ENCODE assay signal across 13 cellular contexts in genomic region chr6:152401978-152402377, GRCh38.
A peak's percentile ranks its signal among the peaks of the same experiment; 100 is the strongest.
DNase-seq lines count a peak whose midpoint lies in the region; ATAC-seq, FAIRE-seq and TF ChIP-seq lines count a peak whose summit lies in the region.
"Had no signal": no experiment of that assay in that cellular context is flagged by ENCODE, and none has a peak within 500 bp of the region (broad histone marks: within the 10 kb centered on the region; RNA-seq: fewer than 3 reads in every experiment).

No MANE protein-coding gene starts in this region.

- H3K27ac ChIP-seq in A549 (peak overlapping the region; percentile 84 to 93), adrenal gland (no peak overlapping the region), body of pancreas (no peak overlapping the region)
- H3K27ac ChIP-seq: KMS-11 had no signal

- intact Hi-C loops in adrenal gland (cut with DNase I) (no loop called here), body of pancreas (cut with DNase I) (no loop called here)

- no peak for TF ChIP-seq RAD21 in A549 (conservative IDR thresholded peaks at IDR 0.05 in 1 of 2, IDR thresholded peaks at IDR 0.05 in 1 of 2)

- CTCF ChIA-PET in A549 (lab: Yijun Ruan, JAX): no interaction called here

- no peak for FAIRE-seq in A549 (lab: Jason Lieb, UNC)
- FAIRE-seq: islet of Langerhans had no signal

- TF ChIP-seq EP300 in A549 (IDR thresholded peaks at IDR 0.05): no peak

- DNase-seq in A549 (ENCODE audit: low read depth in 1 of 2, low spot score in 1 of 2) (peak; percentile 74 to 83), HS-27A (ENCODE audit: low read depth) (peak; percentile 71), adrenal gland (peak in 5 of 7 donors; percentile 29 to 50 (median 46)), iPS-NIHi11 (ENCODE audit: low spot score) (peak; percentile 24), NCI-H146 treated with DMSO at 0.1 percent for 48 hours (lab: John Stamatoyannopoulos, UW; ENCODE audit: unreplicated experiment) (no peak), body of pancreas (no peak)
- no peak for DNase-seq in stimulated activated naive CD4-positive, alpha-beta T cell (lab: John Stamatoyannopoulos, UW)
- DNase-seq: activated naive CD8-positive, alpha-beta T cell treated with anti-CD3 and anti-CD28 coated beads, Interleukin-2, amount 10 ng/mL, durations not matched to agents 7 days and 5 days; effector memory CD8-positive, alpha-beta T cell; NCI-H526 had no signal

- H3K4me2 ChIP-seq in A549: peak overlapping the region; percentile 83
- H3K4me2 ChIP-seq: KMS-11 had no signal

- POLR2A ChIA-PET in A549 (lab: Yijun Ruan, JAX): no interaction called here

- ATAC-seq in A549 (peak; percentile 99), HG02884 (IDR thresholded peaks at IDR 0.05; ENCODE audit: unreplicated experiment) (no peak), body of pancreas (no peak)
- ATAC-seq: effector memory CD8-positive, alpha-beta T cell had no signal

- 4% methylated on average over 3 of the region's 3 CpGs for WGBS in A549 (ENCODE audit: missing lambda C conversion rate)
- 59 to 72% (median 70%) methylated on average over 3 of the region's 3 CpGs for WGBS in adrenal gland, 4 donors
- WGBS in body of pancreas, 2 donors: 77% methylated on average over 3 of the region's 3 CpGs

- TF ChIP-seq POLR2A in A549 (IDR thresholded peaks at IDR 0.05; ENCODE audit: low read length) (no peak), adrenal gland (IDR thresholded peaks at IDR 0.05) (no peak), body of pancreas (IDR thresholded peaks at IDR 0.05) (no peak)

- H3K27me3 ChIP-seq in adrenal gland (no peaks in the 10 kb centered on the region), body of pancreas (no peaks in the 10 kb centered on the region)

- peaks cover 47% of the 10 kb centered on the region for H3K4me1 ChIP-seq in A549
- no peaks in the 10 kb centered on the region for H3K4me1 ChIP-seq in adrenal gland (replicated peaks in 1 of 2)
- H3K4me1 ChIP-seq in body of pancreas: peaks cover 17% of the 10 kb centered on the region

- H3K9me3 ChIP-seq in A549 (no peaks in the 10 kb centered on the region), adrenal gland (replicated peaks in 1 of 3) (no peaks in the 10 kb centered on the region), body of pancreas (no peaks in the 10 kb centered on the region)

- H3K4me3 ChIP-seq in A549: peak overlapping the region; percentile 12; the same call in 1 of the 3 replicates
- H3K4me3 ChIP-seq in adrenal gland: no peak overlapping the region
- H3K4me3 ChIP-seq in body of pancreas: no peak overlapping the region

- TF ChIP-seq CTCF in A549 (IDR thresholded peaks at IDR 0.05) (no peak), adrenal gland (IDR thresholded peaks at IDR 0.05) (no peak), body of pancreas (IDR thresholded peaks at IDR 0.05) (no peak)

- H3K36me3 ChIP-seq in adrenal gland (replicated peaks in 1 of 2) (no peaks in the 10 kb centered on the region), body of pancreas (replicated peaks in 1 of 2; ENCODE audit: insufficient read depth in 1 of 2, low read depth in 2 of 2) (no peaks in the 10 kb centered on the region)

TF ChIP-seq in A549, 52 proteins besides CTCF, POLR2A, EP300 and RAD21:
- TF ChIP-seq ELK1 (IDR thresholded peaks at IDR 0.05; ENCODE audit: low read depth, low read length): no peak
- no peak for TF ChIP-seq RNF2 (IDR thresholded peaks at IDR 0.05; ENCODE audit: borderline replicate concordance, low read depth)
- TF ChIP-seq, protein P1, sequence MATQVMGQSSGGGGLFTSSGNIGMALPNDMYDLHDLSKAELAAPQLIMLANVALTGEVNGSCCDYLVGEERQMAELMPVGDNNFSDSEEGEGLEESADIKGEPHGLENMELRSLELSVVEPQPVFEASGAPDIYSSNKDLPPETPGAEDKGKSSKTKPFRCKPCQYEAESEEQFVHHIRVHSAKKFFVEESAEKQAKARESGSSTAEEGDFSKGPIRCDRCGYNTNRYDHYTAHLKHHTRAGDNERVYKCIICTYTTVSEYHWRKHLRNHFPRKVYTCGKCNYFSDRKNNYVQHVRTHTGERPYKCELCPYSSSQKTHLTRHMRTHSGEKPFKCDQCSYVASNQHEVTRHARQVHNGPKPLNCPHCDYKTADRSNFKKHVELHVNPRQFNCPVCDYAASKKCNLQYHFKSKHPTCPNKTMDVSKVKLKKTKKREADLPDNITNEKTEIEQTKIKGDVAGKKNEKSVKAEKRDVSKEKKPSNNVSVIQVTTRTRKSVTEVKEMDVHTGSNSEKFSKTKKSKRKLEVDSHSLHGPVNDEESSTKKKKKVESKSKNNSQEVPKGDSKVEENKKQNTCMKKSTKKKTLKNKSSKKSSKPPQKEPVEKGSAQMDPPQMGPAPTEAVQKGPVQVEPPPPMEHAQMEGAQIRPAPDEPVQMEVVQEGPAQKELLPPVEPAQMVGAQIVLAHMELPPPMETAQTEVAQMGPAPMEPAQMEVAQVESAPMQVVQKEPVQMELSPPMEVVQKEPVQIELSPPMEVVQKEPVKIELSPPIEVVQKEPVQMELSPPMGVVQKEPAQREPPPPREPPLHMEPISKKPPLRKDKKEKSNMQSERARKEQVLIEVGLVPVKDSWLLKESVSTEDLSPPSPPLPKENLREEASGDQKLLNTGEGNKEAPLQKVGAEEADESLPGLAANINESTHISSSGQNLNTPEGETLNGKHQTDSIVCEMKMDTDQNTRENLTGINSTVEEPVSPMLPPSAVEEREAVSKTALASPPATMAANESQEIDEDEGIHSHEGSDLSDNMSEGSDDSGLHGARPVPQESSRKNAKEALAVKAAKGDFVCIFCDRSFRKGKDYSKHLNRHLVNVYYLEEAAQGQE (IDR thresholded peaks at IDR 0.05): 0 out of 2 replicates have a peak, but pooled peaks have one; percentile 30
- TF ChIP-seq HMGXB4 (CRISPR knock-in tag; IDR thresholded peaks at IDR 0.05; ENCODE audit: borderline replicate concordance): no peak
- TF ChIP-seq RARB (CRISPR knock-in tag; IDR thresholded peaks at IDR 0.05): no peak
- no peak for TF ChIP-seq NR3C1 (IDR thresholded peaks at IDR 0.05)
- TF ChIP-seq, protein P2, sequence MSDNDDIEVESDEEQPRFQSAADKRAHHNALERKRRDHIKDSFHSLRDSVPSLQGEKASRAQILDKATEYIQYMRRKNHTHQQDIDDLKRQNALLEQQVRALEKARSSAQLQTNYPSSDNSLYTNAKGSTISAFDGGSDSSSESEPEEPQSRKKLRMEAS (IDR thresholded peaks at IDR 0.05): peak; percentile 69
- no peak for TF ChIP-seq MAZ (IDR thresholded peaks at IDR 0.05; ENCODE audit: borderline replicate concordance, low read depth, low read length)
- no peak for TF ChIP-seq TFCP2L1 (CRISPR knock-in tag; IDR thresholded peaks at IDR 0.05)
- no peak for TF ChIP-seq CHD2 (IDR thresholded peaks at IDR 0.05; ENCODE audit: low read length, partially characterized antibody)
- TF ChIP-seq FOSL2 (IDR thresholded peaks at IDR 0.05): peak; percentile 54; the same call in 1 of the 2 replicates
- peak; percentile 84 for TF ChIP-seq FOSL2 (CRISPR knock-in tag; IDR thresholded peaks at IDR 0.05)
- no peak for TF ChIP-seq ATOH8 (CRISPR knock-in tag; IDR thresholded peaks at IDR 0.05; ENCODE audit: low read depth)
- no peak for TF ChIP-seq NPAS2 (CRISPR knock-in tag; IDR thresholded peaks at IDR 0.05; ENCODE audit: borderline replicate concordance)

Comparison
In these comparisons a context has a peak if more than half of its experiments do, and no peak if none do; other contexts are left out.
1. ATAC-seq: peak in A549 (2 of 2); none in HG02884 (single experiment) and body of pancreas (single experiment).
2. DNase-seq: peak in A549 (2 of 2), HS-27A (single experiment), adrenal gland (5 of 7) and iPS-NIHi11 (single experiment); none in stimulated activated naive CD4-positive, alpha-beta T cell (0 of 6), NCI-H146 treated with DMSO at 0.1 percent for 48 hours (single experiment) and body of pancreas (0 of 4).
3. H3K27ac ChIP-seq: peak in A549 (2 of 2); none in adrenal gland (0 of 5) and body of pancreas (0 of 4).